35 cellular contexts compared by ENCODE assay signal in the genomic region with DNA sequence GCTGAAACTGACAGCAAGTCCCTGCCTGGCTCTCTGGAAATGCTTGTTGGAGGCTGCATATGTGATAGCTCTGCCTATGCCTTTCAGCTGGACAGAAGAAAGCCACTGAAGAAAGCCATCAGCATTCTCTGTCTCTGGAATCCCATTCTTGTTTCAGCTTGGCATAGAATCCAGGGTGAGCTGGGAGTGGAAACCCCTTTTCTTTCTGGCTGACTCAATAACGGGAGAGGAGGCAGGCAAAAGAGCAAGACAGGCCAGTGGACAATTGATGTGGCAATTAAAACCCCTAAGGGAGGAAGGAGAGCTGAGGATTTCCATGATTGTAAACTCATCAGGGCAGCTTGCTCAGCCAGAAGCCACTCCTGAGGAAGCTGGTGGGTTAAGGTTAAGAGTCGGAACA.
"Had no signal": no experiment of that assay in that cellular context is flagged by ENCODE, and none has a peak within 500 bp of the region (broad histone marks: within the 10 kb centered on the region; RNA-seq: fewer than 3 reads in every experiment).

No MANE protein-coding gene starts in this region.

- H3K27ac Mint-ChIP-seq: activated naive CD4-positive, alpha-beta T cell treated with anti-CD3 and anti-CD28 coated beads, Interleukin-2, amount 50 U/mL, for 24 hours; activated naive CD8-positive, alpha-beta T cell treated with anti-CD3 and anti-CD28 coated beads, Interleukin-2, amount 50 U/mL, for 24 hours; activated T-helper 2 cell treated with anti-CD3 and anti-CD28 coated beads, Interferon-gamma antibody, Interleukin-2, Interleukin-4, amounts not matched to agents 10 μg/mL and 5 μg/mL and 100 μg/mL, durations not matched to agents 14 hours and 24 hours and 36 hours; stimulated activated naive B cell treated with anti-CD40 and anti-IgM and Interleukin-4, amounts not matched to agents 10 μg/mL and 1 μg/mL and 100 μg/mL, for 72 hours had no signal

- H3K36me3 Mint-ChIP-seq: activated naive CD4-positive, alpha-beta T cell treated with anti-CD3 and anti-CD28 coated beads, Interleukin-2, amount 50 U/mL, for 24 hours; naive B cell; stimulated activated naive B cell treated with anti-CD40 and anti-IgM and Interleukin-4, amounts not matched to agents 10 μg/mL and 1 μg/mL and 100 μg/mL, for 72 hours had no signal

- H3K4me1 Mint-ChIP-seq: activated naive CD4-positive, alpha-beta T cell treated with anti-CD3 and anti-CD28 coated beads, Interleukin-2, amount 50 U/mL, for 24 hours had no signal

- H3K36me3 ChIP-seq: cardiac muscle cell, colonic mucosa, gastroesophageal sphincter, pancreas, prostate gland, sigmoid colon, stomach, thyroid gland, upper lobe of right lung, WERI-Rb-1 had no signal

- H2AFZ ChIP-seq: hepatocyte had no signal

- H3K4me3 Mint-ChIP-seq: activated naive CD4-positive, alpha-beta T cell treated with anti-CD3 and anti-CD28 coated beads, Interleukin-2, amount 50 U/mL, for 24 hours; activated naive CD8-positive, alpha-beta T cell treated with anti-CD3 and anti-CD28 coated beads, Interleukin-2, amount 50 U/mL, for 24 hours; activated T-cell treated with anti-CD3 and anti-CD28 coated beads, Interleukin-2, amount 50 U/mL, for 4 hours; naive B cell; nephron progenitor cell; stimulated activated naive B cell treated with anti-CD40 and anti-IgM and Interleukin-4, amounts not matched to agents 10 μg/mL and 1 μg/mL and 100 μg/mL, for 72 hours had no signal

- H3K9me3 Mint-ChIP-seq: activated naive CD4-positive, alpha-beta T cell treated with anti-CD3 and anti-CD28 coated beads, Interleukin-2, amount 50 U/mL, for 24 hours; activated T-helper 2 cell treated with anti-CD3 and anti-CD28 coated beads, Interferon-gamma antibody, Interleukin-2, Interleukin-4, amounts not matched to agents 10 μg/mL and 5 μg/mL and 100 μg/mL, durations not matched to agents 14 hours and 24 hours and 36 hours; nephron progenitor cell had no signal

- H3K27ac ChIP-seq: body of pancreas, cardiac muscle cell, colonic mucosa, dorsolateral prefrontal cortex, gastroesophageal sphincter, hepatocyte, pancreas, prostate gland, sigmoid colon, stomach, thyroid gland, upper lobe of right lung, WERI-Rb-1 had no signal

- ATAC-seq: activated CD4-positive, CD25-positive, alpha-beta regulatory T cell treated with anti-CD3 and anti-CD28 coated beads, Interleukin-2, amount 50 U/mL, for 24 hours; activated naive CD8-positive, alpha-beta T cell treated with anti-CD3 and anti-CD28 coated beads, Interleukin-2, amount 50 U/mL, for 24 hours; activated T-cell treated with anti-CD3 and anti-CD28 coated beads, Interleukin-2, amount 50 U/mL, for 4 hours; gastroesophageal sphincter; left ventricle myocardium superior; mucosa of descending colon; stimulated activated naive B cell treated with anti-CD40 and anti-IgM and Interleukin-4, amounts not matched to agents 10 μg/mL and 1 μg/mL and 100 μg/mL, for 72 hours; upper lobe of right lung had no signal

- H3K79me2 ChIP-seq: hepatocyte had no signal

- DNase-seq: activated CD4-positive, alpha-beta T cell treated with anti-CD3 and anti-CD28 coated beads for 48 hours; activated CD4-positive, alpha-beta T cell treated with anti-CD3 and anti-CD28 coated beads, Interleukin-2, amount 50 U/mL, for 48 hours; activated CD8-positive, alpha-beta memory T cell treated with anti-CD3 and anti-CD28 coated beads for 24 hours; activated CD8-positive, alpha-beta memory T cell treated with anti-CD3 and anti-CD28 coated beads, Interleukin-2, amount 50 U/mL, for 48 hours; activated naive CD8-positive, alpha-beta T cell treated with anti-CD3 and anti-CD28 coated beads, Interleukin-2, amount 50 U/mL, for 24 hours; activated T-cell treated with anti-CD3 and anti-CD28 coated beads, Interleukin-2, amount 50 U/mL, for 4 hours; cerebellar nuclear complex; colonic mucosa; dorsolateral prefrontal cortex; effector memory CD4-positive, alpha-beta T cell; islet precursor cell; left ventricle myocardium superior; mucosa of descending colon; naive B cell; nephron progenitor cell; nucleus accumbens; sigmoid colon; stimulated activated CD4-positive, alpha-beta T cell treated with anti-CD3 and anti-CD28 coated beads, Interleukin-1b, Interleukin-23, amount 100 ng/mL, for 48 hours; stimulated activated CD4-positive, alpha-beta T cell treated with anti-CD3 and anti-CD28 coated beads, Interleukin-4, amount 100 ng/mL, for 4 hours; stimulated activated CD8-positive, alpha-beta memory T cell treated with anti-CD3 and anti-CD28 coated beads, Interleukin-4, amount 100 ng/mL, for 48 hours; stimulated activated naive B cell treated with anti-CD40 and anti-IgM and Interleukin-4, amounts not matched to agents 10 μg/mL and 1 μg/mL and 100 μg/mL, for 72 hours; stomach; upper lobe of right lung; WERI-Rb-1 had no signal

- FAIRE-seq: pancreas had no signal

- H3K27me3 ChIP-seq: body of pancreas, cardiac muscle cell, colonic mucosa, hepatocyte, pancreas, sigmoid colon, thyroid gland had no signal

- H3K4me3 ChIP-seq: body of pancreas, cardiac muscle cell, colonic mucosa, dorsolateral prefrontal cortex, gastroesophageal sphincter, hepatocyte, mucosa of descending colon, pancreas, prostate gland, sigmoid colon, smooth muscle cell, stomach, thyroid gland, upper lobe of right lung had no signal

- H3K4me2 ChIP-seq: hepatocyte, smooth muscle cell had no signal

- H3K9me3 ChIP-seq: body of pancreas, colonic mucosa, mucosa of descending colon, pancreas, prostate gland, sigmoid colon, stomach, thyroid gland, upper lobe of right lung had no signal

- H3K4me1 ChIP-seq: colonic mucosa, gastroesophageal sphincter, pancreas, prostate gland, stomach, upper lobe of right lung had no signal
